In the genomic region with DNA sequence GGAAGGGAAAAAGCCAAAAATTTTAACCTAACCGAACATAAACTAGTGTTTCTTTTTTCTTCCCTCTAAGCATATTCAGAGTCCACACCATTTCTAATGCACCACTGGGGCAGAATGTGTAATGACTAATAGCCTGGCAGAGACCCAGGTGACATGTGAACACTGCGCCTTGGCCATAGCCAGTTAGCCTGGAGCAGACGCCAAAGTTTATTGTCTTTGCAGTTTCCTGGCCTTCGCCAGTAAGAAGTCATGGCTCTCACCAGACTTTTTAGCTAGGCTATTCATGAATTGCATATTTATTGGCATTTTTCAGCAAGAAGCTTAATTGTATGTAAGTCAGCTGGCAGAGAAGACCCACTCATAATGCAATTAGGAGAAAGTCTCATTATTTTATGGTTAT, we compare ENCODE assay signal across 9 cellular contexts.
DNase-seq lines count a peak whose midpoint lies in the region; ATAC-seq and TF ChIP-seq lines count a peak whose summit lies in the region.
"Had no signal": no experiment of that assay in that cellular context is flagged by ENCODE, and none has a peak within 500 bp of the region (broad histone marks: within the 10 kb centered on the region; RNA-seq: fewer than 3 reads in every experiment).

No MANE protein-coding gene starts in this region.

- 5 to 6% methylated on average over 4 of the region's 4 CpGs for WGBS in aorta, 2 donors

- no peaks in the 10 kb centered on the region for H3K27me3 Mint-ChIP-seq in chondrocyte (ENCODE audit: low read depth)
- no peaks in the 10 kb centered on the region for H3K27me3 Mint-ChIP-seq in effector memory CD8-positive, alpha-beta T cell

- H3K27ac ChIP-seq in left lung (no peak overlapping the region), aorta (ENCODE audit: low read depth in 1 of 2, low read length in 2 of 2) (no peak overlapping the region)

- H3K27me3 ChIP-seq in left lung (no peaks in the 10 kb centered on the region), aorta (ENCODE audit: control insufficient read depth in 1 of 2, insufficient read depth in 2 of 2, low read length in 1 of 2) (no peaks in the 10 kb centered on the region)

- H3K36me3 ChIP-seq in left lung, result no peaks in the 10 kb centered on the region
- H3K36me3 ChIP-seq in aorta (ENCODE audit: control insufficient read depth in 1 of 2, insufficient read depth in 2 of 2, low read length in 1 of 2), result no peaks in the 10 kb centered on the region

- H3K4me3 ChIP-seq in left lung, result no peak overlapping the region
- no peak overlapping the region for H3K4me3 ChIP-seq in aorta (ENCODE audit: low read length in 2 of 2)

- no peaks in the 10 kb centered on the region for H3K36me3 Mint-ChIP-seq in chondrocyte (ENCODE audit: low read depth)
- H3K36me3 Mint-ChIP-seq in effector memory CD8-positive, alpha-beta T cell (ENCODE audit: insufficient read depth), result no peaks in the 10 kb centered on the region

- no peaks in the 10 kb centered on the region for H3K9me3 ChIP-seq in left lung
- H3K9me3 ChIP-seq in aorta (ENCODE audit: control insufficient read depth, low read length), result no peaks in the 10 kb centered on the region

- H3K4me3 Mint-ChIP-seq in chondrocyte (ENCODE audit: unreplicated experiment), result no peak overlapping the region
- H3K4me3 Mint-ChIP-seq in effector memory CD8-positive, alpha-beta T cell, result no peak overlapping the region

- ATAC-seq in left lung (peak; percentile 58), aorta (ENCODE audit: low FRiP score) (peak; percentile 96)
- no peak for ATAC-seq in effector memory CD8-positive, alpha-beta T cell (replicated peaks)

- H3K4me1 ChIP-seq in left lung, result no peaks in the 10 kb centered on the region
- peaks cover 0 to 3% of the 10 kb centered on the region in 2 donors for H3K4me1 ChIP-seq in aorta (ENCODE audit: control insufficient read depth in 1 of 2, insufficient read depth in 2 of 2, low read length in 2 of 2)

- DNase-seq in NCI-H1105 treated with DMSO at 0.1 percent for 48 hours (lab: John Stamatoyannopoulos, UW) (peak; percentile 26), NCI-H1105 (lab: John Stamatoyannopoulos, UW) (no peak), chondrocyte (ENCODE audit: low spot score) (no peak), left lung (peak in 1 of 2 donors; percentile 37), aorta (peak; percentile 74 to 82), NCI-H1417 treated with DMSO at 0.1 percent for 48 hours (lab: John Stamatoyannopoulos, UW) (no peak), GM19238 (ENCODE audit: insufficient read length, low spot score) (no peak)
- no peak for DNase-seq in effector memory CD8-positive, alpha-beta T cell
- DNase-seq: 8988T had no signal

- TF ChIP-seq CTCF in chondrocyte (IDR thresholded peaks at IDR 0.05), result no peak
- TF ChIP-seq CTCF in left lung (IDR thresholded peaks at IDR 0.05), result no peak

- intact Hi-C loops in left lung (cut with DNase I) (no loop called here), aorta (cut with DNase I) (no loop called here)

- peak overlapping the region; percentile 54 for H3K27ac Mint-ChIP-seq in chondrocyte (ENCODE audit: unreplicated experiment)
- no peak overlapping the region for H3K27ac Mint-ChIP-seq in effector memory CD8-positive, alpha-beta T cell

- H3K9me3 Mint-ChIP-seq in chondrocyte (ENCODE audit: low read depth), result no peaks in the 10 kb centered on the region
- no peaks in the 10 kb centered on the region for H3K9me3 Mint-ChIP-seq in effector memory CD8-positive, alpha-beta T cell

- peaks cover 28% of the 10 kb centered on the region for H3K4me1 Mint-ChIP-seq in chondrocyte (ENCODE audit: low read depth)
- no peaks in the 10 kb centered on the region for H3K4me1 Mint-ChIP-seq in effector memory CD8-positive, alpha-beta T cell (ENCODE audit: low read depth in 2 of 2)

Comparison
In these comparisons a context has a peak if more than half of its experiments do, and no peak if none do; other contexts are left out.
1. DNase-seq: peak in NCI-H1105 treated with DMSO at 0.1 percent for 48 hours (single experiment) and aorta (2 of 2); none in NCI-H1105 (single experiment), chondrocyte (single experiment), NCI-H1417 treated with DMSO at 0.1 percent for 48 hours (single experiment), GM19238 (single experiment) and effector memory CD8-positive, alpha-beta T cell (0 of 3).